In the genomic region with DNA sequence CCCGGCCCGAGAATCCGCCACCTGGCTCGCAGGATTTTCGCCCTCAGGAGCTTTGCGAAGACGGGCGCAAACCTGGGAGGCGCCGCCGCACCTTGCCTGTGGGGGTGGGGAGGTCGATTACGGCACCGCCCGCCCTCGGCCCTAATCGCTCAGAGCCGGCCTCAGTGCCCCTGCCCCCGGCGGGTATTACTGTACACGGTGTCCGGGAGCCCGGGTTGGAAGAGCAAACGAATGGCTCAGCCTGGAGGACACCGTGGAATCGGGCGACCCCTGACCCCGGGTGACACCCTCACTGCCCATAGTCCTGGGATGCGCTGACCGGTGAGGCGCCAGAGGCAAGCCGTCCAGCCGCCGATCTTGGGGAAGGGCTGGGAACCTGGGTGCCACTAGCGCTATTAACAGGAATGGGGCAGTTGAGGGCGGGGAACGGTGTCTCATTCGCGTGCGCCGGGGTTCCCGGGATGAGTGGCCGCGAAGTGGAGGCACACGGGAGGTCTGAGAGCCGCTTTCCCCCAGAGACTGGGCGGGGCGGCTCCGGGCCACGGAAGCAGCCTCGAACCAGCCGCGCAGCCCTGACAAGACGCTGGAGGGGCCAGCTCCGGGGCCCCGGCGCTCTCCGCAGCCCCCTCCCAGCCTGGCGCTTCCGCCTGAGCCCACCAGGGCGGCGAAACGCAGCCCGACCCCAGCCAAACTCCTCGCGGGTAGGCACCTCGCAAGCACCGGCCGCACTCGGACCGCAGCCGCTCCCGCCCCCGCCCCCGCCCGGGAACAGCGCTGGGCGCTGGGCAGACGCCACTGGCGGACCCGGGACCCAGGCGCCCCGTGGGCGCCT, we compare ENCODE assay signal across 8 cellular contexts.
DNase-seq lines count a peak whose midpoint lies in the region; ATAC-seq and TF ChIP-seq lines count a peak whose summit lies in the region.

No MANE protein-coding gene starts in this region.

- H3K79me2 ChIP-seq in smooth muscle cell (ENCODE audit: low read depth), result no peaks in the 10 kb centered on the region

- H3K36me3 ChIP-seq in Panc1 (ENCODE audit: control insufficient read depth, insufficient read depth, low read length) (no peaks in the 10 kb centered on the region), smooth muscle cell (ENCODE audit: low read depth) (no peaks in the 10 kb centered on the region), brain microvascular endothelial cell (replicated peaks) (no peaks in the 10 kb centered on the region)

- BruUV-seq in Panc1 (replicated peaks; lab: Mats Ljungman, UMichigan), result no TSS peak

- H3F3A ChIP-seq in smooth muscle cell (ENCODE audit: low read depth), result no peaks in the 10 kb centered on the region

- POLR2A ChIA-PET in Panc1 (lab: Charles Lee), result no interaction called here

- CTCF ChIA-PET in Panc1 (lab: Charles Lee), result no interaction called here

- intact Hi-C loops in Panc1 (cut with micrococcal nuclease; ENCODE audit: unreplicated experiment), result no loop called here

- H3K4me3 ChIP-seq in Panc1 (ENCODE audit: low read depth in 2 of 2, low read length in 2 of 2) (peak overlapping the region; percentile 73 to 85), smooth muscle cell (peak overlapping the region; percentile 58), brain microvascular endothelial cell (ENCODE audit: low read depth, low read length) (no peak overlapping the region)

- peaks cover 18% of the 10 kb centered on the region for H4K20me1 ChIP-seq in smooth muscle cell (ENCODE audit: low read depth)

- H3K27ac ChIP-seq in Panc1 (ENCODE audit: low read length), result no peak overlapping the region; the same call in 1 of the 2 replicates
- no peak overlapping the region for H3K27ac ChIP-seq in smooth muscle cell (ENCODE audit: low read depth)
- H3K27ac ChIP-seq in brain microvascular endothelial cell, result no peak overlapping the region

- 2% methylated on average over 66 of the region's 84 CpGs for WGBS in smooth muscle cell (ENCODE audit: low lambda C conversion rate)

- H3K4me1 ChIP-seq in Panc1 (ENCODE audit: control insufficient read depth, insufficient read depth, low read length) (peaks cover 5% of the 10 kb centered on the region; the same call in 1 of the 2 replicates), smooth muscle cell (ENCODE audit: low read depth) (peaks cover 32% of the 10 kb centered on the region)

- no peak overlapping the region for H2AFZ ChIP-seq in smooth muscle cell (ENCODE audit: low read depth)

- ATAC-seq in Panc1 (peak; percentile 5), esophagus mucosa (peak; percentile 10)

- peak; percentile 18 for DNase-seq in activated naive CD4-positive, alpha-beta T cell treated with Interleukin-2 at 50 U/mL for 16 hours
- no peak for DNase-seq in activated naive CD4-positive, alpha-beta T cell treated with anti-CD3 and anti-CD28 coated beads, Interleukin-2, amount 50 U/mL, for 16 hours
- DNase-seq in Panc1 (ENCODE audit: low read depth, low spot score) (no peak), smooth muscle cell (lab: John Stamatoyannopoulos, UW; ENCODE audit: unreplicated experiment) (no peak), brain microvascular endothelial cell (no peak), dedifferentiated amniotic fluid mesenchymal stem cell (ENCODE audit: extremely low spot score) (no peak), NCI-H1105 (lab: John Stamatoyannopoulos, UW) (no peak)

- in situ Hi-C loops in Panc1 (cut with HindIII; ENCODE audit: low pct_unique_long_range_greater_than_20kb, low sequenced_read_pairs), result no loop called here
- in situ Hi-C loops in brain microvascular endothelial cell (cut with HindIII; ENCODE audit: low pct_ligation_motif_present, low sequenced_read_pairs), result no loop called here

- H3K9me3 ChIP-seq in Panc1 (ENCODE audit: control insufficient read depth, insufficient read depth, low read depth, low read length) (no peaks in the 10 kb centered on the region), smooth muscle cell (replicated peaks; ENCODE audit: low read depth) (no peaks in the 10 kb centered on the region)

- no peaks in the 10 kb centered on the region for H3K27me3 ChIP-seq in Panc1 (ENCODE audit: control insufficient read depth, insufficient read depth, low read length)
- peaks cover 90% of the 10 kb centered on the region for H3K27me3 ChIP-seq in smooth muscle cell (ENCODE audit: low read depth)
- peaks cover 76% of the 10 kb centered on the region for H3K27me3 ChIP-seq in brain microvascular endothelial cell (replicated peaks)

- H3K9ac ChIP-seq in smooth muscle cell (ENCODE audit: low read depth), result no peak overlapping the region

- H3K4me2 ChIP-seq in smooth muscle cell, result peak overlapping the region; percentile 83

- TF ChIP-seq CTCF in Panc1 (IDR thresholded peaks at IDR 0.05) (no peak), smooth muscle cell (IDR thresholded peaks at IDR 0.05; ENCODE audit: borderline replicate concordance, insufficient read depth, poor library complexity, severe bottlenecking) (peak; percentile 12), brain microvascular endothelial cell (IDR thresholded peaks at IDR 0.05; ENCODE audit: low read depth, low read length, missing control alignments) (no peak)
